11 cellular contexts compared by ENCODE assay signal in genomic region chr10:92238062-92238585, GRCh38. TPM values are rescaled to one million over a fixed set of nuclear protein-coding genes. Genes with fewer than 3 reads are reported as not detected.
DNase-seq lines count a peak whose midpoint lies in the region; ATAC-seq and TF ChIP-seq lines count a peak whose summit lies in the region.
"Had no signal": no experiment of that assay in that cellular context is flagged by ENCODE, and none has a peak within 500 bp of the region (broad histone marks: within the 10 kb centered on the region; RNA-seq: fewer than 3 reads in every experiment).

No MANE protein-coding gene starts in this region.

- POLR2A ChIA-PET in Caco-2 (lab: Charles Lee): no interaction called here

- peaks cover 20% of the 10 kb centered on the region for H3K4me1 Mint-ChIP-seq in Caco-2 (ENCODE audit: low read depth, unreplicated experiment)
- peaks cover 18% of the 10 kb centered on the region for H3K4me1 Mint-ChIP-seq in activated naive CD8-positive, alpha-beta T cell treated with anti-CD3 and anti-CD28 coated beads for 36 hours

- CTCF ChIA-PET in Caco-2 (lab: Charles Lee): interaction anchor here (0.9 to 1.7 kb wide), 2 partner anchors 53 to 151 kb away, joined by 3 to 9 read pairs; partner anchors contain the start of genes CPEB3 and MARCHF5

- no peak overlapping the region for H3K27ac Mint-ChIP-seq in Caco-2 (ENCODE audit: unreplicated experiment)
- H3K27ac Mint-ChIP-seq in activated naive CD8-positive, alpha-beta T cell treated with anti-CD3 and anti-CD28 coated beads for 36 hours: no peak overlapping the region
- H3K27ac Mint-ChIP-seq: T-helper 2 cell treated with Interferon-gamma antibody and Interleukin-4, amounts not matched to agents 5 μg/mL and 100 μg/mL, for 36 hours had no signal

- H3K9me3 Mint-ChIP-seq in Caco-2 (ENCODE audit: unreplicated experiment): no peaks in the 10 kb centered on the region
- H3K9me3 Mint-ChIP-seq in activated naive CD8-positive, alpha-beta T cell treated with anti-CD3 and anti-CD28 coated beads for 36 hours: no peaks in the 10 kb centered on the region
- H3K9me3 Mint-ChIP-seq: T-helper 2 cell treated with Interferon-gamma antibody and Interleukin-4, amounts not matched to agents 5 μg/mL and 100 μg/mL, for 36 hours had no signal

- H3K79me2 ChIP-seq in hepatocyte (peaks cover 42% of the 10 kb centered on the region), parathyroid adenoma (peaks cover 14% of the 10 kb centered on the region)

- H3K36me3 Mint-ChIP-seq in Caco-2 (ENCODE audit: insufficient read depth, unreplicated experiment): peaks cover 10% of the 10 kb centered on the region
- H3K36me3 Mint-ChIP-seq in activated naive CD8-positive, alpha-beta T cell treated with anti-CD3 and anti-CD28 coated beads for 36 hours: peaks cover 9% of the 10 kb centered on the region

- H3K4me3 Mint-ChIP-seq in Caco-2 (ENCODE audit: unreplicated experiment): no peak overlapping the region
- no peak overlapping the region for H3K4me3 Mint-ChIP-seq in activated naive CD8-positive, alpha-beta T cell treated with anti-CD3 and anti-CD28 coated beads for 36 hours

- H3K9me3 ChIP-seq in Caco-2: no peaks in the 10 kb centered on the region
- no peaks in the 10 kb centered on the region for H3K9me3 ChIP-seq in hepatocyte (ENCODE audit: low read depth)
- no peaks in the 10 kb centered on the region for H3K9me3 ChIP-seq in parathyroid adenoma (ENCODE audit: control insufficient read depth, low read length)
- H3K9me3 ChIP-seq: mucosa of descending colon had no signal

- H3K9me2 ChIP-seq in hepatocyte (replicated peaks; ENCODE audit: insufficient read depth): no peaks in the 10 kb centered on the region

- H3K27me3 Mint-ChIP-seq in Caco-2 (ENCODE audit: insufficient read depth, unreplicated experiment): peaks cover 6% of the 10 kb centered on the region
- H3K27me3 Mint-ChIP-seq in activated naive CD8-positive, alpha-beta T cell treated with anti-CD3 and anti-CD28 coated beads for 36 hours: peaks cover 6% of the 10 kb centered on the region

- BruUV-seq in Caco-2 (replicated peaks; lab: Mats Ljungman, UMichigan): TSS peak; percentile 29

- no peak for ATAC-seq in foreskin keratinocyte

- H3K9ac ChIP-seq in parathyroid adenoma: no peak overlapping the region

- no peaks in the 10 kb centered on the region for H3K36me3 ChIP-seq in Caco-2 (ENCODE audit: control insufficient read depth, insufficient read depth, low read length)
- no peaks in the 10 kb centered on the region for H3K36me3 ChIP-seq in hepatocyte (replicated peaks; ENCODE audit: insufficient read depth, low read depth)
- H3K36me3 ChIP-seq in parathyroid adenoma (ENCODE audit: control insufficient read depth, insufficient read depth, low read length): no peaks in the 10 kb centered on the region

- H2AFZ ChIP-seq in hepatocyte (no peak overlapping the region), parathyroid adenoma (no peak overlapping the region)

- no peak for DNase-seq in Caco-2
- no peak for DNase-seq in hepatocyte (ENCODE audit: low spot score)
- DNase-seq in dermis blood vessel endothelial cell: no peak
- DNase-seq in foreskin keratinocyte: no peak
- DNase-seq in HuH-7 (ENCODE audit: low spot score): no peak
- no peak for DNase-seq in activated naive CD8-positive, alpha-beta T cell treated with anti-CD3 and anti-CD28 coated beads for 36 hours
- DNase-seq: activated effector memory CD4-positive, alpha-beta T cell treated with Interleukin-2 at 50 U/mL for 16 hours had no signal

- H3K27ac ChIP-seq in VCaP (peak overlapping the region; percentile 92; the same call in 1 of the 2 replicates), hepatocyte (no peak overlapping the region), parathyroid adenoma (peak overlapping the region; percentile 61), foreskin keratinocyte (no peak overlapping the region)

- intact Hi-C loops in Caco-2 (cut with micrococcal nuclease; ENCODE audit: unreplicated experiment): no loop called here

- 95% methylated on average over 3 of the region's 3 CpGs for WGBS in hepatocyte (ENCODE audit: low lambda C conversion rate, missing lambda C conversion rate)

- H3K4me2 ChIP-seq in hepatocyte: peak overlapping the region; percentile 83
- peak overlapping the region; percentile 95 for H3K4me2 ChIP-seq in parathyroid adenoma (ENCODE audit: low read length)

- TF ChIP-seq CTCF in Caco-2 (IDR thresholded peaks at IDR 0.05; ENCODE audit: insufficient read depth in 1 of 2, low read depth in 1 of 2, low read length in 1 of 2, severe bottlenecking in 1 of 2, unreplicated experiment in 1 of 2): no peak
- no peak for TF ChIP-seq CTCF in VCaP (conservative IDR thresholded peaks at IDR 0.05)
- TF ChIP-seq CTCF in hepatocyte (IDR thresholded peaks at IDR 0.05; ENCODE audit: poor library complexity): no peak
- no peak for TF ChIP-seq CTCF in parathyroid adenoma (IDR thresholded peaks at IDR 0.05)
- TF ChIP-seq CTCF in foreskin keratinocyte (conservative IDR thresholded peaks at IDR 0.05): no peak

- H4K20me1 ChIP-seq in hepatocyte (ENCODE audit: insufficient read depth, poor library complexity, severe bottlenecking): no peaks in the 10 kb centered on the region

- H3K4me1 ChIP-seq in Caco-2: peaks cover 14% of the 10 kb centered on the region
- peaks cover 9% of the 10 kb centered on the region for H3K4me1 ChIP-seq in hepatocyte (ENCODE audit: insufficient read depth)
- H3K4me1 ChIP-seq in parathyroid adenoma: peaks cover 6% of the 10 kb centered on the region
- H3K4me1 ChIP-seq in foreskin keratinocyte: peaks cover 23% of the 10 kb centered on the region

- H3K4me3 ChIP-seq in Caco-2 (ENCODE audit: low read depth, low read length) (no peak overlapping the region), hepatocyte (peak overlapping the region; percentile 68), parathyroid adenoma (ENCODE audit: low read depth, low read length) (peak overlapping the region; percentile 81)
- H3K4me3 ChIP-seq: mucosa of descending colon had no signal

- H3K27me3 ChIP-seq in Caco-2 (replicated peaks; ENCODE audit: control insufficient read depth, insufficient read depth, low read length) (no peaks in the 10 kb centered on the region), hepatocyte (no peaks in the 10 kb centered on the region), parathyroid adenoma (ENCODE audit: control insufficient read depth, insufficient read depth, low read length) (no peaks in the 10 kb centered on the region), foreskin keratinocyte (no peaks in the 10 kb centered on the region)

RNA-seq across cellular contexts. Expression of gene CPEB3, which starts 52.8 kb away (rescaled TPM):
- total RNA-seq in Caco-2 (2022): 2.3 TPM in 2 replicates
- total RNA-seq in hepatocyte: 4.1 and 4.9 TPM in 2 replicates
- polyA plus RNA-seq in hepatocyte: 3.8 and 4.0 TPM in 2 replicates
- 1.7 and 2.5 TPM in 2 replicates for total RNA-seq in dermis blood vessel endothelial cell
- total RNA-seq in foreskin keratinocyte: 0.54 and 0.63 TPM in 2 replicates
- 0.09 and 0.12 TPM in 2 replicates for polyA plus RNA-seq in foreskin keratinocyte
- 1 to 10 TPM; 1.5 to 1.9 TPM for total RNA-seq in activated naive CD8-positive, alpha-beta T cell treated with anti-CD3 and anti-CD28 coated beads for 36 hours

RNA-seq across cellular contexts. Expression of gene MARCHF5, which starts 52.8 kb away (rescaled TPM):
- total RNA-seq in Caco-2 (2022) (30.4 and 33.9 TPM in 2 replicates), hepatocyte (35.8 and 36.4 TPM in 2 replicates), dermis blood vessel endothelial cell (40.2 and 41.2 TPM in 2 replicates), foreskin keratinocyte (25.6 and 31.5 TPM in 2 replicates)
- polyA plus RNA-seq in hepatocyte (62.2 and 62.5 TPM in 2 replicates), foreskin keratinocyte (24.6 and 28.2 TPM in 2 replicates)
- 10 to 100 TPM; 25.6 to 26.5 TPM for total RNA-seq in activated naive CD8-positive, alpha-beta T cell treated with anti-CD3 and anti-CD28 coated beads for 36 hours

Comparison
In these comparisons a context has a peak if more than half of its experiments do, and no peak if none do; other contexts are left out.
1. H3K27ac ChIP-seq: peak in VCaP (single experiment) and parathyroid adenoma (single experiment); none in hepatocyte (single experiment) and foreskin keratinocyte (single experiment).